Comparison of ENCODE assay signal across 19 cellular contexts in genomic region chr1:9435854-9436253, GRCh38.
DNase-seq lines count a peak whose midpoint lies in the region; ATAC-seq and TF ChIP-seq lines count a peak whose summit lies in the region.
"Had no signal": no experiment of that assay in that cellular context is flagged by ENCODE, and none has a peak within 500 bp of the region (broad histone marks: within the 10 kb centered on the region; RNA-seq: fewer than 3 reads in every experiment).

No MANE protein-coding gene starts in this region.

- DNase-seq in LHCN-M2 (ENCODE audit: low read depth) (peak; percentile 21), coronary artery (ENCODE audit: low spot score) (no peak), mucosa of descending colon (no peak), thoracic aorta (ENCODE audit: low spot score) (no peak), cortex of kidney (lab: John Stamatoyannopoulos, UW) (no peak)
- no peak for DNase-seq in NK-92 treated with Interleukin-12 subunit alpha and Interleukin-12 subunit beta, amount 100 ng/mL, for 24 hours (lab: John Stamatoyannopoulos, UW)
- DNase-seq: activated T-cell treated with anti-CD3 and anti-CD28 coated beads, Interleukin-2, amount 50 U/mL, for 48 hours; GF-D8; glutamatergic neuron; immature natural killer cell; NCI-H1105; NCI-H524 treated with DMSO at 0.1 percent for 48 hours; SJCRH30; stimulated activated naive CD4-positive, alpha-beta T cell had no signal

- H3K36me3 ChIP-seq in mucosa of descending colon (ENCODE audit: low read depth) (no peaks in the 10 kb centered on the region), thoracic aorta (no peaks in the 10 kb centered on the region)
- H3K36me3 ChIP-seq: SJCRH30 had no signal

- H3K4me3 ChIP-seq in coronary artery (no peak overlapping the region), mucosa of descending colon (no peak overlapping the region), thoracic aorta (no peak overlapping the region)
- H3K4me3 ChIP-seq: GM12878, SJCRH30 had no signal

- intact Hi-C loops in mucosa of descending colon (cut with DNase I, micrococcal nuclease), result loop anchor here in 1 of 2 donors (10.0 kb wide), 1 partner anchor 141 kb away; the partner anchor contains the start of gene SPSB1

- no peak for TF ChIP-seq POLR2A in GM18505 (IDR thresholded peaks at IDR 0.05; ENCODE audit: borderline replicate concordance, extremely low read depth, insufficient read depth, insufficient read length)

- TF ChIP-seq CTCF in coronary artery (IDR thresholded peaks at IDR 0.05), result no peak
- TF ChIP-seq CTCF in mucosa of descending colon (IDR thresholded peaks at IDR 0.05), result no peak
- no peak for TF ChIP-seq CTCF in thoracic aorta (IDR thresholded peaks at IDR 0.05)

- ATAC-seq in mucosa of descending colon (peak; percentile 68), thoracic aorta (ENCODE audit: insufficient number of reproducible peaks, low FRiP score, low read depth) (no peak), GM18505 (IDR thresholded peaks at IDR 0.05; ENCODE audit: unreplicated experiment) (no peak), HG02938 (IDR thresholded peaks at IDR 0.05; ENCODE audit: unreplicated experiment) (no peak)
- ATAC-seq: activated CD4-positive, CD25-positive, alpha-beta regulatory T cell treated with anti-CD3 and anti-CD28 coated beads, Interleukin-2, amount 50 U/mL, for 24 hours; activated naive CD4-positive, alpha-beta T cell treated with anti-CD3 and anti-CD28 coated beads, Interleukin-2, amount 50 U/mL, for 72 hours; GM12878 had no signal

- H3K27ac ChIP-seq in coronary artery (peak overlapping the region; percentile 14 to 69), thoracic aorta (peak overlapping the region; percentile 10 to 67)
- H3K27ac ChIP-seq: SJCRH30 had no signal

- no peaks in the 10 kb centered on the region for H3K27me3 ChIP-seq in thoracic aorta (replicated peaks; ENCODE audit: insufficient read depth)

- peaks cover 39% of the 10 kb centered on the region for H3K4me1 ChIP-seq in mucosa of descending colon (ENCODE audit: low read depth)
- H3K4me1 ChIP-seq in thoracic aorta (ENCODE audit: control insufficient read depth in 1 of 2, low read depth in 2 of 2), result peaks cover 26 to 67% of the 10 kb centered on the region in 2 donors
- H3K4me1 ChIP-seq: SJCRH30 had no signal

- H3K9me3 ChIP-seq in mucosa of descending colon (no peaks in the 10 kb centered on the region), thoracic aorta (no peaks in the 10 kb centered on the region)
- H3K9me3 ChIP-seq: SJCRH30 had no signal
